Comparison of ENCODE assay signal across 8 cellular contexts in the genomic region with DNA sequence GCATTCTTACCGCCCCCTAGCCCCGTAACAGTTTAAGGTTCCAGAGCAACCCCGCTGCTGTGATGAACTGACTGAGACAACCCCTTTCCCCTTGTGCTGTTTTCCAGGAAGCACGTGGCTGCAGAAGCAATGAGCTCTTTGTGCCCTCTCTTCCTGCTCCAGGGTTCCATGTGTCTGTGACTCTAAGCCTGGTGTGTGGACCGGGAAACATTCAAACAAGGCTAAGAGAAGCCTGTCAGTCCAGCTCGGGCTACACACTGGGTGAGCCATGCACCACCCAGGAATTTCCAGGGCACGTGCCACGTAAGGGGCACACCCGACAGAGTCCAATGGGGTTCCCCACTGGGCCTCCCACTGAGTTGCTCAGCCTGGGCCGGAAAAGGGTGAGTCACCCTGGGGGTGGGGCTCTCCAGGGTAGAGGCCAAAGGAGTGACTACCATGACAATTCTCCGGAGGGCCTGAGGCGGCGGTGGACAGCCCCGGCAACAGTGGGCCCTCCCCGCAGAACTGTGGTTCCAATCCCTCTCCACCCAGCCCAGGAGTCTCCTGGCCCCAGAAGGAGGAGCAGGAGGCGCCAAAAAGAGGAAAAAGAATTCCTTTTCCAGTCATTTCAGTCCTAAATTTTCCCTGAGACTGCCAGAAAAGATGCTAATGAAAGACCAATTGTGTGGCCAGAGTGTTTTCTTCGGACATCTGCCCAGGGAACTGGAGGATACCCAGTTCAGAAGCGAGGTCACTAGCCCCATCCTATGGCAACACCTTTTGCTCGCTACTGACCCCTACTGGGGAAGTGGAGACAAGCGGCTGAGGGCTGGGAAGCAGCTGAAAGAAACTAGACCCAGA.
DNase-seq lines count a peak whose midpoint lies in the region; ATAC-seq and TF ChIP-seq lines count a peak whose summit lies in the region.

No MANE protein-coding gene starts in this region.

- H4K20me1 ChIP-seq in PC-3 (ENCODE audit: low read length): no peaks in the 10 kb centered on the region
- H4K20me1 ChIP-seq in fibroblast of lung (ENCODE audit: control insufficient read depth, extremely low read depth, insufficient read depth, low read length): no peaks in the 10 kb centered on the region

- TF ChIP-seq CTCF in PC-3 (conservative IDR thresholded peaks at IDR 0.05; ENCODE audit: low read depth, low read length): peak; percentile 96
- peak; percentile 85 to 91 for TF ChIP-seq CTCF in fibroblast of lung (conservative IDR thresholded peaks at IDR 0.05 in 1 of 2, IDR thresholded peaks at IDR 0.05 in 1 of 2; ENCODE audit: low read depth in 1 of 2, low read length in 2 of 2)
- TF ChIP-seq CTCF in nephron (IDR thresholded peaks at IDR 0.05; ENCODE audit: unreplicated experiment in 3 of 3): peak; percentile 60 to 65 (median 63)

- H3K9me3 Mint-ChIP-seq in nephron: no peaks in the 10 kb centered on the region

- H2AFZ ChIP-seq in PC-3 (ENCODE audit: low read length) (peak overlapping the region; percentile 60), fibroblast of lung (ENCODE audit: low read length) (peak overlapping the region; percentile 4)

- H3K27ac ChIP-seq in PC-3 (ENCODE audit: low read length) (peak overlapping the region; percentile 93), fibroblast of lung (ENCODE audit: insufficient read depth, low read length) (peak overlapping the region; percentile 76)

- no peak overlapping the region for H3K27ac Mint-ChIP-seq in nephron

- TSS peak; percentile 89 for BruUV-seq in PC-3 (replicated peaks; lab: Mats Ljungman, UMichigan)

- H3K9me2 ChIP-seq in PC-3 (replicated peaks; ENCODE audit: low read length): no peaks in the 10 kb centered on the region

- H3K27me3 ChIP-seq in PC-3 (ENCODE audit: low read length): no peaks in the 10 kb centered on the region
- H3K27me3 ChIP-seq in fibroblast of lung (ENCODE audit: control insufficient read depth, insufficient read depth, low read length): no peaks in the 10 kb centered on the region

- H3K4me2 ChIP-seq in PC-3 (ENCODE audit: low read length) (peak overlapping the region; percentile 75), fibroblast of lung (ENCODE audit: extremely low read depth, insufficient read depth, low read length) (no peak overlapping the region)

- ATAC-seq in GM19023 (IDR thresholded peaks at IDR 0.05; ENCODE audit: unreplicated experiment) (peak; percentile 90), HG03175 (IDR thresholded peaks at IDR 0.05; ENCODE audit: unreplicated experiment) (peak; percentile 87), PC-3 (peak; percentile 90)
- peak; percentile 98 for ATAC-seq in stimulated activated naive CD8-positive, alpha-beta T cell treated with anti-CD3 and anti-CD28 coated beads, Interleukin-15, Interleukin-2, amounts not matched to agents 100 U/mL and 50 U/mL, for 24 hours

- H3K9me3 ChIP-seq in PC-3 (ENCODE audit: low read length) (no peaks in the 10 kb centered on the region), fibroblast of lung (ENCODE audit: control insufficient read depth, insufficient read depth, low read depth, low read length) (no peaks in the 10 kb centered on the region)

- DNase-seq in Ammon's horn (ENCODE audit: low spot score) (peak; percentile 82), PC-3 (peak; percentile 99), fibroblast of lung (ENCODE audit: low read depth in 2 of 2) (peak; percentile 88 to 94)
- peak; percentile 92 to 94 for DNase-seq in activated T-cell treated with anti-CD3 and anti-CD28 coated beads, Interleukin-2, amount 50 U/mL, for 48 hours
- DNase-seq in stimulated activated naive CD8-positive, alpha-beta T cell treated with anti-CD3 and anti-CD28 coated beads, Interleukin-15, Interleukin-2, amounts not matched to agents 100 U/mL and 50 U/mL, for 24 hours: peak; percentile 91

- no peak overlapping the region for H3K4me3 Mint-ChIP-seq in nephron

- peaks cover 61% of the 10 kb centered on the region for H3K4me1 ChIP-seq in PC-3 (ENCODE audit: insufficient read depth, low read length)
- peaks cover 4% of the 10 kb centered on the region for H3K4me1 ChIP-seq in fibroblast of lung (ENCODE audit: control insufficient read depth, extremely low read depth, insufficient read depth, low read length)

- POLR2A ChIA-PET in PC-3 (lab: Charles Lee; ENCODE audit: unreplicated experiment): interaction anchor here (0.6 to 1.0 kb wide), 2 partner anchors 64 to 176 kb away, joined by 3 read pairs; no protein-coding TSS in a partner anchor

- H3K4me1 Mint-ChIP-seq in nephron: peaks cover 10% of the 10 kb centered on the region

- CTCF ChIA-PET in PC-3 (lab: Charles Lee): interaction anchor here (0.5 to 1.7 kb wide), 3 partner anchors 61 to 518 kb away, joined by 3 to 9 read pairs (median 5); no protein-coding TSS in a partner anchor

- H3K36me3 ChIP-seq in PC-3 (ENCODE audit: low read depth, low read length): no peaks in the 10 kb centered on the region
- no peaks in the 10 kb centered on the region for H3K36me3 ChIP-seq in fibroblast of lung (ENCODE audit: control insufficient read depth, insufficient read depth, low read length)

- intact Hi-C loops in PC-3 (cut with micrococcal nuclease): loop anchor here (1.0 to 5.0 kb wide), 6 partner anchors 33 to 244 kb away; no protein-coding TSS in a partner anchor

- no peaks in the 10 kb centered on the region for H3K36me3 Mint-ChIP-seq in nephron (ENCODE audit: low read depth)

- H3F3A ChIP-seq in PC-3 (ENCODE audit: low read length, unreplicated experiment): peaks cover 14% of the 10 kb centered on the region

- H3K4me3 ChIP-seq in PC-3 (ENCODE audit: low read length): peak overlapping the region; percentile 31; the same call in 1 of the 2 replicates
- H3K4me3 ChIP-seq in fibroblast of lung (replicated peaks in 1 of 4; ENCODE audit: control extremely low read depth in 1 of 4, insufficient read depth in 1 of 4, low read depth in 3 of 4, low read length in 4 of 4): no peak overlapping the region

- peaks cover 6% of the 10 kb centered on the region for H3K27me3 Mint-ChIP-seq in nephron (ENCODE audit: low read depth)

- H3K9ac ChIP-seq in PC-3 (ENCODE audit: low read length): peak overlapping the region; percentile 70
- no peak overlapping the region for H3K9ac ChIP-seq in fibroblast of lung (ENCODE audit: insufficient read depth, low read length)

- H3K79me2 ChIP-seq in PC-3 (ENCODE audit: low read length) (no peaks in the 10 kb centered on the region), fibroblast of lung (ENCODE audit: control insufficient read depth, insufficient read depth, low read length) (no peaks in the 10 kb centered on the region)
